ENCODE assay signal across 1 cellular context in the genomic region with DNA sequence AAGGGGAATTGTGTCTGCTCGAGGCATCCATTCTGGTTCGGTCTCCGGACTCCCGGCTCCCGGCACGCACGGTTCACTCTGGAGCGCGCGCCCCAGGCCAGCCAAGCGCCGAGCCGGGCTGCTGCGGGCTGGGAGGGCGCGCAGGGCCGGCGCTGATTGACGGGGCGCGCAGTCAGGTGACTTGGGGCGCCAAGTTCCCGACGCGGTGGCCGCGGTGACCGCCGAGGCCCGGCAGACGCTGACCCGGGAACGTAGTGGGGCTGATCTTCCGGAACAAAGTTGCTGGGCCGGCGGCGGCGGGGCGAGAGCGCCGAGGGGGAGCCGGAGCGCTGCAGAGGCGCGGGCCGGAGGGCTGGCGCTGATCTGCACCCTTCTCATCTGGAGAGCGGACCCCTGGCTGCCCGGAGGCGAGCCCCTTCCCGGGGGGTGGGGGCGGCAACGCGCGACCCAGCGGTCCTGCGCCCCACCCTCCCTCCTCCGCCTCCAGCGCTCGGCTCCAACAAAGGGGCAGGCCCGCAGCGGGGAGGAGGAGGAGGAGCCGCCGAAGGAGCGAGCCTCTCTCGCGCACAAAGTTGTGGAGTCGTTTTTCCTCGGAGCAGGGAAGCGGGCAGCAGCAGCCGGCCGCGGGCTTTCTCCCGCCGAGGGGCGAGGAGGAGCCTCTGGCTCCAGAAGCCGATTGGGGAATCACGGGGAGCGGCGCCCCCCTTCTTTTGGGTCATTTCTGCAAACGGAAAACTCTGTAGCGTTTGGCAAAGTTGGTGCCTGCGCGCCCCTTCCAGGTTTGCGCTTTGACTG.
TF ChIP-seq lines count a peak whose summit lies in the region.

TSS of gene UTRN (plus strand) at position 583 of the 795 bp plus-strand sequence. CDS start 6,494 bp downstream, outside the sequence.

TF ChIP-seq in HepG2, 621 proteins besides CTCF, POLR2A, EP300 and RAD21 (continued from another document and continues in another):
- peak; percentile 80; the same call in 1 of the 2 replicates for TF ChIP-seq THAP8 (CRISPR knock-in tag; IDR thresholded peaks at IDR 0.05; ENCODE audit: borderline replicate concordance)
- peak; percentile 36 for TF ChIP-seq RBM39 (IDR thresholded peaks at IDR 0.05; ENCODE audit: low read depth, low read length, poor library complexity, severe bottlenecking)
- peak; percentile 10; the same call in 1 of the 2 replicates for TF ChIP-seq HOMEZ (CRISPR knock-in tag; IDR thresholded peaks at IDR 0.05; ENCODE audit: low read depth)
- TF ChIP-seq, protein P1, sequence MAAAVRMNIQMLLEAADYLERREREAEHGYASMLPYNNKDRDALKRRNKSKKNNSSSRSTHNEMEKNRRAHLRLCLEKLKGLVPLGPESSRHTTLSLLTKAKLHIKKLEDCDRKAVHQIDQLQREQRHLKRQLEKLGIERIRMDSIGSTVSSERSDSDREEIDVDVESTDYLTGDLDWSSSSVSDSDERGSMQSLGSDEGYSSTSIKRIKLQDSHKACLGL (CRISPR knock-in tag; IDR thresholded peaks at IDR 0.05) = peak; percentile 76; the same call in 1 of the 2 replicates
- TF ChIP-seq MIER2 (CRISPR knock-in tag; IDR thresholded peaks at IDR 0.05) = no peak
- peak; percentile 83 for TF ChIP-seq MTA1 (CRISPR knock-in tag; IDR thresholded peaks at IDR 0.05; ENCODE audit: borderline replicate concordance)
- peak; percentile 91 for TF ChIP-seq ZNF749 (CRISPR knock-in tag; IDR thresholded peaks at IDR 0.05; ENCODE audit: borderline replicate concordance)
- no peak for TF ChIP-seq GABPA (IDR thresholded peaks at IDR 0.05; ENCODE audit: low read depth, low read length)
- TF ChIP-seq GABPA (CRISPR knock-in tag; IDR thresholded peaks at IDR 0.05; ENCODE audit: low read depth) = 0 out of 2 replicates have a peak, but pooled peaks have one; percentile 22
- TF ChIP-seq HMGXB3 (CRISPR knock-in tag; IDR thresholded peaks at IDR 0.05; ENCODE audit: borderline replicate concordance) = no peak; the same call in 1 of the 2 replicates
- peak; percentile 87 for TF ChIP-seq ZSCAN9 (CRISPR knock-in tag; IDR thresholded peaks at IDR 0.05; ENCODE audit: borderline replicate concordance)
- no peak for TF ChIP-seq ZNF713 (CRISPR knock-in tag; IDR thresholded peaks at IDR 0.05)
- TF ChIP-seq KLF13 (CRISPR knock-in tag; IDR thresholded peaks at IDR 0.05) = 0 out of 2 replicates have a peak, but pooled peaks have one; percentile 52
- TF ChIP-seq U2AF1 (optimal IDR thresholded peaks at IDR 0.05; ENCODE audit: low read depth, low read length) = no peak
- TF ChIP-seq ZNF333 (CRISPR knock-in tag; IDR thresholded peaks at IDR 0.05; ENCODE audit: borderline replicate concordance) = 0 out of 2 replicates have a peak, but pooled peaks have one; percentile 48
- TF ChIP-seq NCOA2 (CRISPR knock-in tag; IDR thresholded peaks at IDR 0.05) = peak; percentile 26; the same call in 1 of the 2 replicates
- TF ChIP-seq MATR3 (CRISPR knock-in tag; IDR thresholded peaks at IDR 0.05) = no peak
- TF ChIP-seq, protein P2, sequence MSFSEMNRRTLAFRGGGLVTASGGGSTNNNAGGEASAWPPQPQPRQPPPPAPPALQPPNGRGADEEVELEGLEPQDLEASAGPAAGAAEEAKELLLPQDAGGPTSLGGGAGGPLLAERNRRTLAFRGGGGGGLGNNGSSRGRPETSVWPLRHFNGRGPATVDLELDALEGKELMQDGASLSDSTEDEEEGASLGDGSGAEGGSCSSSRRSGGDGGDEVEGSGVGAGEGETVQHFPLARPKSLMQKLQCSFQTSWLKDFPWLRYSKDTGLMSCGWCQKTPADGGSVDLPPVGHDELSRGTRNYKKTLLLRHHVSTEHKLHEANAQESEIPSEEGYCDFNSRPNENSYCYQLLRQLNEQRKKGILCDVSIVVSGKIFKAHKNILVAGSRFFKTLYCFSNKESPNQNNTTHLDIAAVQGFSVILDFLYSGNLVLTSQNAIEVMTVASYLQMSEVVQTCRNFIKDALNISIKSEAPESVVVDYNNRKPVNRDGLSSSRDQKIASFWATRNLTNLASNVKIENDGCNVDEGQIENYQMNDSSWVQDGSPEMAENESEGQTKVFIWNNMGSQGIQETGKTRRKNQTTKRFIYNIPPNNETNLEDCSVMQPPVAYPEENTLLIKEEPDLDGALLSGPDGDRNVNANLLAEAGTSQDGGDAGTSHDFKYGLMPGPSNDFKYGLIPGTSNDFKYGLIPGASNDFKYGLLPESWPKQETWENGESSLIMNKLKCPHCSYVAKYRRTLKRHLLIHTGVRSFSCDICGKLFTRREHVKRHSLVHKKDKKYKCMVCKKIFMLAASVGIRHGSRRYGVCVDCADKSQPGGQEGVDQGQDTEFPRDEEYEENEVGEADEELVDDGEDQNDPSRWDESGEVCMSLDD (CRISPR knock-in tag; IDR thresholded peaks at IDR 0.05; ENCODE audit: borderline replicate concordance) = peak; percentile 72; the same call in 1 of the 2 replicates
- peak; percentile 11; the same call in 1 of the 2 replicates for TF ChIP-seq SIX1 (CRISPR knock-in tag; IDR thresholded peaks at IDR 0.05; ENCODE audit: borderline replicate concordance)
- TF ChIP-seq ARNT (IDR thresholded peaks at IDR 0.05) = no peak
- 0 out of 2 replicates have a peak, but pooled peaks have one; percentile 40 for TF ChIP-seq ZNF549 (CRISPR knock-in tag; IDR thresholded peaks at IDR 0.05)
- no peak for TF ChIP-seq ZSCAN22 (CRISPR knock-in tag; IDR thresholded peaks at IDR 0.05)
- peak; percentile 89 for TF ChIP-seq SPEN (CRISPR knock-in tag; IDR thresholded peaks at IDR 0.05; ENCODE audit: low read depth)
- no peak; the same call in 1 of the 2 replicates for TF ChIP-seq ZBTB3 (CRISPR knock-in tag; IDR thresholded peaks at IDR 0.05; ENCODE audit: borderline replicate concordance, low read depth)
- TF ChIP-seq, protein P3, sequence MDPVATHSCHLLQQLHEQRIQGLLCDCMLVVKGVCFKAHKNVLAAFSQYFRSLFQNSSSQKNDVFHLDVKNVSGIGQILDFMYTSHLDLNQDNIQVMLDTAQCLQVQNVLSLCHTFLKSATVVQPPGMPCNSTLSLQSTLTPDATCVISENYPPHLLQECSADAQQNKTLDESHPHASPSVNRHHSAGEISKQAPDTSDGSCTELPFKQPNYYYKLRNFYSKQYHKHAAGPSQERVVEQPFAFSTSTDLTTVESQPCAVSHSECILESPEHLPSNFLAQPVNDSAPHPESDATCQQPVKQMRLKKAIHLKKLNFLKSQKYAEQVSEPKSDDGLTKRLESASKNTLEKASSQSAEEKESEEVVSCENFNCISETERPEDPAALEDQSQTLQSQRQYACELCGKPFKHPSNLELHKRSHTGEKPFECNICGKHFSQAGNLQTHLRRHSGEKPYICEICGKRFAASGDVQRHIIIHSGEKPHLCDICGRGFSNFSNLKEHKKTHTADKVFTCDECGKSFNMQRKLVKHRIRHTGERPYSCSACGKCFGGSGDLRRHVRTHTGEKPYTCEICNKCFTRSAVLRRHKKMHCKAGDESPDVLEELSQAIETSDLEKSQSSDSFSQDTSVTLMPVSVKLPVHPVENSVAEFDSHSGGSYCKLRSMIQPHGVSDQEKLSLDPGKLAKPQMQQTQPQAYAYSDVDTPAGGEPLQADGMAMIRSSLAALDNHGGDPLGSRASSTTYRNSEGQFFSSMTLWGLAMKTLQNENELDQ (CRISPR knock-in tag; IDR thresholded peaks at IDR 0.05; ENCODE audit: borderline replicate concordance) = no peak
- TF ChIP-seq TMF1 (CRISPR knock-in tag; IDR thresholded peaks at IDR 0.05; ENCODE audit: low read depth) = peak; percentile 84
- TF ChIP-seq ZNF382 (CRISPR knock-in tag; IDR thresholded peaks at IDR 0.05; ENCODE audit: borderline replicate concordance) = no peak
- peak; percentile 67 for TF ChIP-seq ZNF746 (CRISPR knock-in tag; IDR thresholded peaks at IDR 0.05)
- no peak; the same call in 1 of the 2 replicates for TF ChIP-seq TCF7 (IDR thresholded peaks at IDR 0.05; ENCODE audit: low read depth)
- peak; percentile 94 for TF ChIP-seq ZFY (CRISPR knock-in tag; IDR thresholded peaks at IDR 0.05)
- TF ChIP-seq ZNF235 (CRISPR knock-in tag; IDR thresholded peaks at IDR 0.05; ENCODE audit: borderline replicate concordance) = peak; percentile 79
- TF ChIP-seq JUNB (CRISPR knock-in tag; IDR thresholded peaks at IDR 0.05; ENCODE audit: borderline replicate concordance) = no peak
- 0 out of 2 replicates have a peak, but pooled peaks have one; percentile 30 for TF ChIP-seq ZNF468 (CRISPR knock-in tag; IDR thresholded peaks at IDR 0.05)
- TF ChIP-seq, protein P4, sequence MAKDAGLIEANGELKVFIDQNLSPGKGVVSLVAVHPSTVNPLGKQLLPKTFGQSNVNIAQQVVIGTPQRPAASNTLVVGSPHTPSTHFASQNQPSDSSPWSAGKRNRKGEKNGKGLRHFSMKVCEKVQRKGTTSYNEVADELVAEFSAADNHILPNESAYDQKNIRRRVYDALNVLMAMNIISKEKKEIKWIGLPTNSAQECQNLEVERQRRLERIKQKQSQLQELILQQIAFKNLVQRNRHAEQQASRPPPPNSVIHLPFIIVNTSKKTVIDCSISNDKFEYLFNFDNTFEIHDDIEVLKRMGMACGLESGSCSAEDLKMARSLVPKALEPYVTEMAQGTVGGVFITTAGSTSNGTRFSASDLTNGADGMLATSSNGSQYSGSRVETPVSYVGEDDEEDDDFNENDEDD (CRISPR knock-in tag; IDR thresholded peaks at IDR 0.05; ENCODE audit: borderline replicate concordance) = peak; percentile 87
- peak; percentile 92; the same call in 1 of the 2 replicates for TF ChIP-seq ZFP41 (CRISPR knock-in tag; IDR thresholded peaks at IDR 0.05; ENCODE audit: borderline replicate concordance)
- TF ChIP-seq HOXD1 (CRISPR knock-in tag; IDR thresholded peaks at IDR 0.05) = peak; percentile 86; the same call in 1 of the 2 replicates
- TF ChIP-seq TBL1XR1 (IDR thresholded peaks at IDR 0.05; ENCODE audit: borderline replicate concordance, low read length, partially characterized antibody) = peak; percentile 41
- TF ChIP-seq, protein P5, sequence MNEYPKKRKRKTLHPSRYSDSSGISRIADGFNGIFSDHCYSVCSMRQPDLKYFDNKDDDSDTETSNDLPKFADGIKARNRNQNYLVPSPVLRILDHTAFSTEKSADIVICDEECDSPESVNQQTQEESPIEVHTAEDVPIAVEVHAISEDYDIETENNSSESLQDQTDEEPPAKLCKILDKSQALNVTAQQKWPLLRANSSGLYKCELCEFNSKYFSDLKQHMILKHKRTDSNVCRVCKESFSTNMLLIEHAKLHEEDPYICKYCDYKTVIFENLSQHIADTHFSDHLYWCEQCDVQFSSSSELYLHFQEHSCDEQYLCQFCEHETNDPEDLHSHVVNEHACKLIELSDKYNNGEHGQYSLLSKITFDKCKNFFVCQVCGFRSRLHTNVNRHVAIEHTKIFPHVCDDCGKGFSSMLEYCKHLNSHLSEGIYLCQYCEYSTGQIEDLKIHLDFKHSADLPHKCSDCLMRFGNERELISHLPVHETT (CRISPR knock-in tag; conservative IDR thresholded peaks at IDR 0.05) = peak; percentile 92
- no peak for TF ChIP-seq ZNF557 (CRISPR knock-in tag; IDR thresholded peaks at IDR 0.05)
- peak; percentile 92 for TF ChIP-seq ZNF547 (CRISPR knock-in tag; IDR thresholded peaks at IDR 0.05)
- TF ChIP-seq TOE1 (CRISPR knock-in tag; IDR thresholded peaks at IDR 0.05) = no peak; the same call in 1 of the 2 replicates
- TF ChIP-seq NAIF1 (CRISPR knock-in tag; IDR thresholded peaks at IDR 0.05; ENCODE audit: borderline replicate concordance) = peak; percentile 35; the same call in 1 of the 2 replicates
